Comparison of ENCODE assay signal across 1 cellular context in genomic region chr1:201468501-201468843, GRCh38.
TF ChIP-seq lines count a peak whose summit lies in the region.

No MANE protein-coding gene starts in this region.

TF ChIP-seq in H1, 55 proteins besides CTCF, POLR2A, EP300 and RAD21 (continued from another document):
- TF ChIP-seq RXRA (IDR thresholded peaks at IDR 0.05; ENCODE audit: insufficient read depth, low read depth, low read length) (no peak), SIRT6 (IDR thresholded peaks at IDR 0.05; ENCODE audit: low read length) (no peak), BACH1 (IDR thresholded peaks at IDR 0.05; ENCODE audit: low read length) (no peak), GTF2F1 (IDR thresholded peaks at IDR 0.05; ENCODE audit: borderline replicate concordance, low read depth, low read length) (no peak), KDM5A (IDR thresholded peaks at IDR 0.05; ENCODE audit: low read length) (no peak), CEBPB (IDR thresholded peaks at IDR 0.05; ENCODE audit: low read depth, low read length) (no peak), TAF1 (IDR thresholded peaks at IDR 0.05; ENCODE audit: low read depth, low read length) (peak; percentile 13; the same call in 1 of the 2 replicates), E2F6 (IDR thresholded peaks at IDR 0.05) (0 out of 2 replicates have a peak, but pooled peaks have one; percentile 33), MAFK (IDR thresholded peaks at IDR 0.05; ENCODE audit: low read depth, low read length) (no peak), FOSL1 (IDR thresholded peaks at IDR 0.05; ENCODE audit: insufficient read depth, low read depth, low read length) (no peak), HDAC2 (IDR thresholded peaks at IDR 0.05; ENCODE audit: borderline replicate concordance in 1 of 2, low read depth in 2 of 2, low read length in 2 of 2) (peak in 1 of 2 experiments; percentile 16; a peak in 1 of 4 replicates), CBX8 (IDR thresholded peaks at IDR 0.05; ENCODE audit: borderline replicate concordance, low read depth, low read length) (no peak), GABPA (IDR thresholded peaks at IDR 0.05; ENCODE audit: borderline replicate concordance, insufficient read depth, low read length) (no peak; the same call in 1 of the 2 replicates), PHF8 (conservative IDR thresholded peaks at IDR 0.05; ENCODE audit: low read depth, low read length) (no peak), TAF7 (optimal IDR thresholded peaks at IDR 0.05; ENCODE audit: borderline replicate concordance, low read depth, low read length) (no peak), JUN (IDR thresholded peaks at IDR 0.05; ENCODE audit: low read depth, low read length) (no peak), ZNF274 (IDR thresholded peaks at IDR 0.05; ENCODE audit: borderline replicate concordance, extremely low read depth, low read length) (no peak), BCL11A (IDR thresholded peaks at IDR 0.05; ENCODE audit: low read depth in 2 of 2, low read length in 2 of 2) (no peak), CHD2 (IDR thresholded peaks at IDR 0.05; ENCODE audit: low read length) (no peak), RBBP5 (IDR thresholded peaks at IDR 0.05; ENCODE audit: borderline replicate concordance, low read depth, low read length) (no peak), EZH2 (IDR thresholded peaks at IDR 0.05; ENCODE audit: low read depth, low read length, severe bottlenecking) (peak; percentile 16), HDAC6 (IDR thresholded peaks at IDR 0.05; ENCODE audit: low read depth, low read length) (no peak), NRF1 (IDR thresholded peaks at IDR 0.05; ENCODE audit: low read depth, low read length) (no peak), JUND (IDR thresholded peaks at IDR 0.05; ENCODE audit: low read length) (no peak), CHD7 (IDR thresholded peaks at IDR 0.05; ENCODE audit: insufficient replicate concordance, low read length) (no peak), SRF (IDR thresholded peaks at IDR 0.05; ENCODE audit: low read depth, low read length) (no peak), RNF2 (IDR thresholded peaks at IDR 0.05; ENCODE audit: borderline replicate concordance, low read depth, low read length, missing control alignments, poor library complexity, severe bottlenecking) (no peak), SIX5 (IDR thresholded peaks at IDR 0.05; ENCODE audit: low read depth, low read length) (no peak), SP1 (IDR thresholded peaks at IDR 0.05; ENCODE audit: low read depth, low read length) (no peak), NANOG (IDR thresholded peaks at IDR 0.05; ENCODE audit: insufficient read depth, low read depth, low read length, poor library complexity, severe bottlenecking) (no peak), POU5F1 (IDR thresholded peaks at IDR 0.05; ENCODE audit: low read depth, low read length) (no peak), KDM4A (IDR thresholded peaks at IDR 0.05; ENCODE audit: low read depth, low read length, severe bottlenecking) (peak; percentile 37), CTBP2 (IDR thresholded peaks at IDR 0.05; ENCODE audit: borderline replicate concordance, insufficient read depth, insufficient read length, low read length) (no peak), EGR1 (IDR thresholded peaks at IDR 0.05; ENCODE audit: borderline replicate concordance, low read depth, low read length) (no peak), YY1 (IDR thresholded peaks at IDR 0.05; ENCODE audit: low read depth, low read length) (no peak), TEAD4 (IDR thresholded peaks at IDR 0.05; ENCODE audit: low read depth, low read length) (no peak), TBP (IDR thresholded peaks at IDR 0.05; ENCODE audit: low read depth, low read length) (no peak), RFX5 (IDR thresholded peaks at IDR 0.05; ENCODE audit: borderline replicate concordance, low read depth, low read length) (no peak), SP2 (IDR thresholded peaks at IDR 0.05; ENCODE audit: low read length) (no peak)
- TF ChIP-seq, protein P1, sequence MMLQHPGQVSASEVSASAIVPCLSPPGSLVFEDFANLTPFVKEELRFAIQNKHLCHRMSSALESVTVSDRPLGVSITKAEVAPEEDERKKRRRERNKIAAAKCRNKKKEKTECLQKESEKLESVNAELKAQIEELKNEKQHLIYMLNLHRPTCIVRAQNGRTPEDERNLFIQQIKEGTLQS (IDR thresholded peaks at IDR 0.05; ENCODE audit: insufficient read depth, low read depth, low read length) = no peak
- TF ChIP-seq, protein P2, sequence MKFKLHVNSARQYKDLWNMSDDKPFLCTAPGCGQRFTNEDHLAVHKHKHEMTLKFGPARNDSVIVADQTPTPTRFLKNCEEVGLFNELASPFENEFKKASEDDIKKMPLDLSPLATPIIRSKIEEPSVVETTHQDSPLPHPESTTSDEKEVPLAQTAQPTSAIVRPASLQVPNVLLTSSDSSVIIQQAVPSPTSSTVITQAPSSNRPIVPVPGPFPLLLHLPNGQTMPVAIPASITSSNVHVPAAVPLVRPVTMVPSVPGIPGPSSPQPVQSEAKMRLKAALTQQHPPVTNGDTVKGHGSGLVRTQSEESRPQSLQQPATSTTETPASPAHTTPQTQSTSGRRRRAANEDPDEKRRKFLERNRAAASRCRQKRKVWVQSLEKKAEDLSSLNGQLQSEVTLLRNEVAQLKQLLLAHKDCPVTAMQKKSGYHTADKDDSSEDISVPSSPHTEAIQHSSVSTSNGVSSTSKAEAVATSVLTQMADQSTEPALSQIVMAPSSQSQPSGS (IDR thresholded peaks at IDR 0.05; ENCODE audit: low read length) = no peak
